Comparison of ENCODE assay signal across 9 cellular contexts in the genomic region with DNA sequence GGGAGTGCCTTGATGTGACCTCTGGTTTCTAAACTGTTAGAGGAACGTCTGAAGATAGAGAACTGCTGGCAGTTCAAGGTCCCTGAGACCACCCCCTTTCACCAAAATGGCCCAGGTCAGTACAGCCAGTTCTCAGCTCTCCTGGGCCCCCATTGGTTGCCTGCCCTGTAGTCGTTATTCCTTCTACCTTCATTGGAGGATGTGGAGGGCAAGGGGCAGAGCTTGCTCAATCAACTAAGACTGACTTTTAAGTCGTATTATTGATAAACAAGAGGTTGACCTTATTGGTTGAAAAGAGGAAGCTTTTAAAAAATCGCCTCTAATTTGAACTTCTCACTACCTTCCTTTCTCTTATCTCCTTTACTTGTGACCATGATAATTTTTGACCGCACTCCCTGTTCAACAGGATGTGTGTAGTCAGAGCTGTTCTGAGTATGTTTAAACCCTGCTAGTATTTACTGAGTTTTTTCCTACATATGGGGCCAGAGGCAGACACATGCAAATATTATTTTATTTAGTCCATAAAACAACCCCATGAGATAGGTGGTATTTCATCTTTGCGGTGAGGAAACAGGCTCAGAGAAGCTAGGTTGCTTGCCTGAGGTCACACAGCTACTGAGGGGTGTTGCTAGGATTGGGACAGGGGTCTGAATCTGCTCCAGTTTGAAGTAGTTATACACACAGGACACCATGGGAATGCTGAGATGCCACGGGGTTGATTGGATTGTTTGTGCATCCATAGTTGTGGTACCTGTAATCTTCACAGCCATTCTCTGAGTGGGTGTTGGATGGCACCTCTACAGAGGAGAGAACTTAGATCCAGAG. TPM values are rescaled to one million over a fixed set of nuclear protein-coding genes. Genes with fewer than 3 reads are reported as not detected.
DNase-seq lines count a peak whose midpoint lies in the region; ATAC-seq, FAIRE-seq and TF ChIP-seq lines count a peak whose summit lies in the region.
"Had no signal": no experiment of that assay in that cellular context is flagged by ENCODE, and none has a peak within 500 bp of the region (broad histone marks: within the 10 kb centered on the region; RNA-seq: fewer than 3 reads in every experiment).

No MANE protein-coding gene starts in this region.

- H3K9me3 ChIP-seq in BLaER1 (no peaks in the 10 kb centered on the region), HepG2 (ENCODE audit: low read length) (no peaks in the 10 kb centered on the region)

- peaks cover 65% of the 10 kb centered on the region for H4K20me1 ChIP-seq in BLaER1
- peaks cover 13% of the 10 kb centered on the region; the same call in 1 of the 2 replicates for H4K20me1 ChIP-seq in HepG2 (ENCODE audit: insufficient read depth, low read length)

- no peaks in the 10 kb centered on the region for H3K79me2 ChIP-seq in HepG2 (ENCODE audit: insufficient read depth, low read length)

- 74% methylated on average over 7 of the region's 7 CpGs for WGBS in HepG2 (ENCODE audit: low lambda C conversion rate)

- no peak for DNase-seq in GM19239 (ENCODE audit: insufficient read length, low spot score)
- DNase-seq in NAMALWA (ENCODE audit: low spot score), result peak; percentile 27
- DNase-seq in HepG2 (ENCODE audit: low spot score), result no peak
- no peak for DNase-seq in C1 segment of cervical spinal cord (lab: John Stamatoyannopoulos, UW)
- no peak for DNase-seq in activated CD4-positive, alpha-beta T cell treated with anti-CD3 and anti-CD28 coated beads, Interleukin-2, amount 50 U/mL, for 1 hour
- no peak for DNase-seq in NCI-H524 treated with DMSO at 0.1 percent for 48 hours (lab: John Stamatoyannopoulos, UW)

- no peaks in the 10 kb centered on the region for H3K36me3 ChIP-seq in BLaER1
- no peaks in the 10 kb centered on the region for H3K36me3 ChIP-seq in HepG2 (replicated peaks in 1 of 2; ENCODE audit: control insufficient read depth in 1 of 2, insufficient read depth in 2 of 2, low read length in 2 of 2)

- in situ Hi-C loops in HepG2 (cut with HindIII; ENCODE audit: extremely low pct_ligation_motif_present, low pct_unique_long_range_greater_than_20kb), result no loop called here

- BruUV-seq in HepG2 (replicated peaks; lab: Mats Ljungman, UMichigan), result no TSS peak

- H3K4me1 ChIP-seq in BLaER1 (peaks cover 79% of the 10 kb centered on the region), HepG2 (ENCODE audit: insufficient read depth, low read length) (peaks cover 37% of the 10 kb centered on the region)

- TF ChIP-seq EP300 in HepG2 (IDR thresholded peaks at IDR 0.05; ENCODE audit: low read depth in 2 of 2, low read length in 2 of 2) (no peak), HepG2 (CRISPR knock-in tag; IDR thresholded peaks at IDR 0.05; ENCODE audit: borderline replicate concordance) (no peak)

- TF ChIP-seq CTCF in HepG2 (CRISPR knock-in tag; IDR thresholded peaks at IDR 0.05), result no peak

- H3K4me2 ChIP-seq in BLaER1, result peak overlapping the region; percentile 98
- no peak overlapping the region for H3K4me2 ChIP-seq in HepG2 (ENCODE audit: low read depth, low read length)

- no peak overlapping the region for H3K27ac ChIP-seq in BLaER1
- H3K27ac ChIP-seq in HepG2 (ENCODE audit: extremely low read length, insufficient read depth, low read length), result no peak overlapping the region
- H3K27ac ChIP-seq: VCaP had no signal

- H3K9ac ChIP-seq in BLaER1, result no peak overlapping the region
- H3K9ac ChIP-seq in HepG2 (ENCODE audit: insufficient read depth, low read depth, low read length), result no peak overlapping the region

- H2AFZ ChIP-seq in HepG2 (ENCODE audit: low read length), result no peak overlapping the region

- H3K4me3 ChIP-seq in BLaER1 (no peak overlapping the region), HepG2 (replicated peaks in 1 of 3; ENCODE audit: insufficient read depth in 1 of 3, low read depth in 2 of 3, low read length in 3 of 3) (no peak overlapping the region)

- POLR2A ChIA-PET in HepG2 (lab: Yijun Ruan, JAX), result no interaction called here

- TF ChIP-seq RAD21 in HepG2 (CRISPR knock-in tag; IDR thresholded peaks at IDR 0.05), result no peak

- CTCF ChIA-PET in HepG2 (lab: Yijun Ruan, JAX; ENCODE audit: low intra/inter-chr PET ratio, low total read pairs), result no interaction called here

- no peaks in the 10 kb centered on the region for H3K27me3 ChIP-seq in BLaER1
- H3K27me3 ChIP-seq in HepG2 (ENCODE audit: control insufficient read depth in 1 of 2, insufficient read depth in 2 of 2, low read length in 2 of 2), result peaks cover 0 to 3% of the 10 kb centered on the region in 2 experiments; a peak in 1 of 5 replicates

- intact Hi-C loops in HepG2 (cut with micrococcal nuclease; ENCODE audit: unreplicated experiment), result no loop called here

- FAIRE-seq in GM19239 (lab: Jason Lieb, UNC) (peak; percentile 76), HepG2 (lab: Jason Lieb, UNC) (no peak)

- no peak for TF ChIP-seq POLR2A in HepG2 (IDR thresholded peaks at IDR 0.05; ENCODE audit: insufficient read depth in 1 of 2, low read depth in 2 of 2, low read length in 2 of 2)

- ATAC-seq in HepG2, result no peak
- ATAC-seq in HG02571 (IDR thresholded peaks at IDR 0.05; ENCODE audit: unreplicated experiment), result no peak

TF ChIP-seq in HepG2, 621 proteins besides CTCF, POLR2A, EP300 and RAD21:
- no peak for TF ChIP-seq ZNF326 (CRISPR knock-in tag; IDR thresholded peaks at IDR 0.05; ENCODE audit: borderline replicate concordance)
- no peak for TF ChIP-seq KLF11 (CRISPR knock-in tag; IDR thresholded peaks at IDR 0.05)
- no peak for TF ChIP-seq KDM4B (CRISPR knock-in tag; IDR thresholded peaks at IDR 0.05)
- no peak for TF ChIP-seq ZNF839 (CRISPR knock-in tag; IDR thresholded peaks at IDR 0.05; ENCODE audit: borderline replicate concordance)
- peak; percentile 36; the same call in 1 of the 2 replicates for TF ChIP-seq ZNF768 (CRISPR knock-in tag; IDR thresholded peaks at IDR 0.05)

RNA-seq across cellular contexts. Expression of a gene that starts 2.9 kb away (rescaled TPM):
- 2.1 and 2.4 TPM in 2 replicates for total RNA-seq in HepG2 (2016; rRNA removed; fragmentation: Illumina TruSeq; extraction: Trizol)
- 1.7 and 1.9 TPM in 2 replicates for total RNA-seq in HepG2 (2016; cell fraction: cytosol; rRNA removed; fragmentation: Illumina TruSeq; extraction: Trizol; ENCODE audit: low read depth)
- 2.1 and 2.5 TPM in 2 replicates for total RNA-seq in HepG2 (2016; cell fraction: insoluble cytoplasmic fraction; rRNA removed; fragmentation: Illumina TruSeq; extraction: Trizol)
- total RNA-seq in HepG2 (2016; cell fraction: membrane; rRNA removed; fragmentation: Illumina TruSeq; extraction: Trizol), result 4.3 and 5.3 TPM in 2 replicates
- total RNA-seq in HepG2 (2016; cell fraction: nucleus; rRNA removed; fragmentation: Illumina TruSeq; extraction: Trizol), result 1.7 and 1.8 TPM in 2 replicates
- 1.9 and 2.9 TPM in 2 replicates for polyA plus RNA-seq in HepG2 (2011; rRNA removed)
- 2.0 and 3.4 TPM in 2 replicates for polyA plus RNA-seq in HepG2 (2011; cell fraction: cytosol; rRNA removed)
- polyA plus RNA-seq in HepG2 (2011; cell fraction: nucleus; rRNA removed), result 1.9 and 2.3 TPM in 2 replicates
- 2.9 and 4.3 TPM in 2 replicates for polyA plus RNA-seq in HepG2 (2012)
- polyA plus RNA-seq in HepG2 (2016; cell fraction: cytosol; fragmentation: Illumina TruSeq; extraction: Trizol; ENCODE audit: low read depth), result 1.9 and 2.8 TPM in 2 replicates
- polyA plus RNA-seq in HepG2 (2016; cell fraction: insoluble cytoplasmic fraction; fragmentation: Illumina TruSeq; extraction: Trizol; ENCODE audit: low read depth), result 2.4 and 2.8 TPM in 2 replicates
- 3.7 and 4.6 TPM in 2 replicates for polyA plus RNA-seq in HepG2 (2016; cell fraction: membrane; fragmentation: Illumina TruSeq; extraction: Trizol; ENCODE audit: low read depth)
- 2.2 and 2.6 TPM in 2 replicates for polyA plus RNA-seq in HepG2 (2016; cell fraction: nucleus; fragmentation: Illumina TruSeq; extraction: Trizol; ENCODE audit: insufficient read depth, low read depth)
- 1.9 and 13.7 TPM in 2 replicates for polyA minus RNA-seq in HepG2 (2011; rRNA and poly(A)+ RNA removed; ENCODE audit: low replicate concordance)
- polyA minus RNA-seq in HepG2 (2011; cell fraction: cytosol; rRNA and poly(A)+ RNA removed), result 0.88 and 2.4 TPM in 2 replicates
- 2.4 and 3.1 TPM in 2 replicates for polyA minus RNA-seq in HepG2 (2011; cell fraction: nucleus; rRNA and poly(A)+ RNA removed)

RNA-seq across cellular contexts. Expression of a gene that starts 2.9 kb away (rescaled TPM):
- 9.9 and 10.4 TPM in 2 replicates for total RNA-seq in HepG2 (2016; rRNA removed; fragmentation: Illumina TruSeq; extraction: Trizol)
- total RNA-seq in HepG2 (2016; cell fraction: cytosol; rRNA removed; fragmentation: Illumina TruSeq; extraction: Trizol; ENCODE audit: low read depth), result 3.3 and 5.5 TPM in 2 replicates
- 10.0 and 12.4 TPM in 2 replicates for total RNA-seq in HepG2 (2016; cell fraction: insoluble cytoplasmic fraction; rRNA removed; fragmentation: Illumina TruSeq; extraction: Trizol)
- total RNA-seq in HepG2 (2016; cell fraction: membrane; rRNA removed; fragmentation: Illumina TruSeq; extraction: Trizol), result 13.3 and 16.6 TPM in 2 replicates
- total RNA-seq in HepG2 (2016; cell fraction: nucleus; rRNA removed; fragmentation: Illumina TruSeq; extraction: Trizol), result 9.2 and 11.0 TPM in 2 replicates
- 14.2 and 15.3 TPM in 2 replicates for polyA plus RNA-seq in HepG2 (2011; rRNA removed)
- 7.9 and 10.3 TPM in 2 replicates for polyA plus RNA-seq in HepG2 (2011; cell fraction: cytosol; rRNA removed)
- 26.2 and 28.8 TPM in 2 replicates for polyA plus RNA-seq in HepG2 (2011; cell fraction: nucleus; rRNA removed)
- polyA plus RNA-seq in HepG2 (2012), result 11.3 and 19.1 TPM in 2 replicates
- 8.8 and 10.2 TPM in 2 replicates for polyA plus RNA-seq in HepG2 (2016; cell fraction: cytosol; fragmentation: Illumina TruSeq; extraction: Trizol; ENCODE audit: low read depth)
- polyA plus RNA-seq in HepG2 (2016; cell fraction: insoluble cytoplasmic fraction; fragmentation: Illumina TruSeq; extraction: Trizol; ENCODE audit: low read depth), result 14.1 and 17.4 TPM in 2 replicates
- polyA plus RNA-seq in HepG2 (2016; cell fraction: membrane; fragmentation: Illumina TruSeq; extraction: Trizol; ENCODE audit: low read depth), result 15.9 and 20.9 TPM in 2 replicates
- 19.6 and 24.7 TPM in 2 replicates for polyA plus RNA-seq in HepG2 (2016; cell fraction: nucleus; fragmentation: Illumina TruSeq; extraction: Trizol; ENCODE audit: insufficient read depth, low read depth)
- 10.9 and 13.6 TPM in 2 replicates for polyA minus RNA-seq in HepG2 (2011; rRNA and poly(A)+ RNA removed; ENCODE audit: low replicate concordance)
- polyA minus RNA-seq in HepG2 (2011; cell fraction: cytosol; rRNA and poly(A)+ RNA removed), result 6.4 and 6.5 TPM in 2 replicates
- polyA minus RNA-seq in HepG2 (2011; cell fraction: nucleus; rRNA and poly(A)+ RNA removed), result 25.6 and 33.1 TPM in 2 replicates
